7 cellular contexts compared by ENCODE assay signal in genomic region chr16:14937143-14937542, GRCh38. TPM values are rescaled to one million over a fixed set of nuclear protein-coding genes. Genes with fewer than 3 reads are reported as not detected.
DNase-seq lines count a peak whose midpoint lies in the region; ATAC-seq, FAIRE-seq and TF ChIP-seq lines count a peak whose summit lies in the region.
"Not testable (repeated sequence)": the region's sequence is repeated elsewhere in the genome, so short reads cannot be mapped to it uniquely, and the experiment has no call there.

Gene NPIPA1, plus strand, starts transcription at chr16:14937443. Its CDS starts 0 bp downstream, at chr16:14937443.

- not testable (repeated sequence) for TF ChIP-seq CTCF in K562 (IDR thresholded peaks at IDR 0.05 in 2 of 3, conservative IDR thresholded peaks at IDR 0.05 in 1 of 3; ENCODE audit: insufficient read depth in 2 of 3, low read depth in 1 of 3, low read length in 3 of 3); esophagus squamous epithelium (IDR thresholded peaks at IDR 0.05); hepatocyte (IDR thresholded peaks at IDR 0.05; ENCODE audit: poor library complexity)

- H3K36me3 Mint-ChIP-seq in activated CD4-positive, alpha-beta T cell treated with anti-CD3 and anti-CD28 coated beads, Interleukin-2, amount 10 ng/mL, durations not matched to agents 24 days and 14 days (ENCODE audit: low read depth); naive thymus-derived CD4-positive, alpha-beta T cell: not testable (repeated sequence)

- H4K20me1 ChIP-seq in Karpas-422 (ENCODE audit: insufficient read depth, low read depth, low read length); K562 (replicated peaks; ENCODE audit: control insufficient read depth, insufficient read depth, low read length); hepatocyte (ENCODE audit: insufficient read depth, poor library complexity, severe bottlenecking): not testable (repeated sequence)

- not testable (repeated sequence) for H3K9me3 Mint-ChIP-seq in activated CD4-positive, alpha-beta T cell treated with anti-CD3 and anti-CD28 coated beads, Interleukin-2, amount 10 ng/mL, durations not matched to agents 24 days and 14 days; naive thymus-derived CD4-positive, alpha-beta T cell

- no CpG with 5 or more reads among the region's 4 CpGs for WGBS in K562 (ENCODE audit: insufficient coverage, low coverage, missing lambda C conversion rate)
- no CpG with 5 or more reads among the region's 4 CpGs for WGBS in esophagus squamous epithelium, 2 donors
- WGBS in hepatocyte (ENCODE audit: low lambda C conversion rate, missing lambda C conversion rate): no CpG with 5 or more reads among the region's 4 CpGs

- H3K27ac Mint-ChIP-seq in activated CD4-positive, alpha-beta T cell treated with anti-CD3 and anti-CD28 coated beads, Interleukin-2, amount 10 ng/mL, durations not matched to agents 24 days and 14 days; naive thymus-derived CD4-positive, alpha-beta T cell: not testable (repeated sequence)

- not testable (repeated sequence) for H3K9me1 ChIP-seq in K562 (ENCODE audit: control insufficient read depth, insufficient read depth, low read length)

- H3K27me3 ChIP-seq in Karpas-422 (ENCODE audit: low read length); K562 (ENCODE audit: control insufficient read depth in 2 of 2, insufficient read depth in 2 of 2, low read length in 2 of 2); esophagus squamous epithelium; hepatocyte; naive thymus-derived CD4-positive, alpha-beta T cell (ENCODE audit: control insufficient read depth in 2 of 2, insufficient read depth in 2 of 2, low read length in 2 of 2); skeletal muscle tissue (ENCODE audit: control insufficient read depth in 3 of 3, insufficient read depth in 3 of 3, low read length in 3 of 3): not testable (repeated sequence)

- CTCF ChIA-PET in K562 (lab: Yijun Ruan, JAX; ENCODE audit: low intra/inter-chr PET ratio); naive thymus-derived CD4-positive, alpha-beta T cell (lab: Charles Lee): not testable (repeated sequence)

- not testable (repeated sequence) for BruUV-seq in K562 (replicated peaks; lab: Mats Ljungman, UMichigan)

- H3K9me2 ChIP-seq in Karpas-422 (replicated peaks; ENCODE audit: insufficient read depth, low read length); hepatocyte (replicated peaks; ENCODE audit: insufficient read depth): not testable (repeated sequence)

- not testable (repeated sequence) for H3K79me2 ChIP-seq in Karpas-422 (ENCODE audit: low read length); K562 (ENCODE audit: control insufficient read depth, insufficient read depth, low read length); hepatocyte

- POLR2A ChIA-PET in K562 (lab: Yijun Ruan, JAX); naive thymus-derived CD4-positive, alpha-beta T cell (lab: Charles Lee): not testable (repeated sequence)

- not testable (repeated sequence) for FAIRE-seq in K562 (lab: Jason Lieb, UNC)

- not testable (repeated sequence) for H3K9ac ChIP-seq in Karpas-422 (ENCODE audit: low read length); K562 (ENCODE audit: insufficient read depth in 1 of 2, low read depth in 2 of 2, low read length in 2 of 2); skeletal muscle tissue (ENCODE audit: low read depth in 1 of 3, low read length in 3 of 3)

- not testable (repeated sequence) for TF ChIP-seq RAD21 in K562 (CRISPR knock-in tag; conservative IDR thresholded peaks at IDR 0.05 in 1 of 2, IDR thresholded peaks at IDR 0.05 in 1 of 2)

- not testable (repeated sequence) for H3K4me1 Mint-ChIP-seq in activated CD4-positive, alpha-beta T cell treated with anti-CD3 and anti-CD28 coated beads, Interleukin-2, amount 10 ng/mL, durations not matched to agents 24 days and 14 days; naive thymus-derived CD4-positive, alpha-beta T cell

- intact Hi-C loops in activated CD4-positive, alpha-beta T cell treated with anti-CD3 and anti-CD28 coated beads, Interleukin-2, amount 10 ng/mL, durations not matched to agents 24 days and 14 days (cut with micrococcal nuclease); K562 (cut with micrococcal nuclease); esophagus squamous epithelium (cut with DNase I); naive thymus-derived CD4-positive, alpha-beta T cell (cut with micrococcal nuclease): not testable (repeated sequence)

- not testable (repeated sequence) for H3K4me1 ChIP-seq in Karpas-422 (ENCODE audit: low read length); K562 (replicated peaks in 1 of 2; ENCODE audit: control insufficient read depth in 2 of 2, insufficient read depth in 2 of 2, low read length in 2 of 2); esophagus squamous epithelium; hepatocyte (ENCODE audit: insufficient read depth); naive thymus-derived CD4-positive, alpha-beta T cell (ENCODE audit: control insufficient read depth in 2 of 2, insufficient read depth in 2 of 2, low read length in 2 of 2); skeletal muscle tissue (ENCODE audit: control insufficient read depth in 3 of 3, insufficient read depth in 3 of 3, low read length in 3 of 3)

- not testable (repeated sequence) for TF ChIP-seq EP300 in K562 (IDR thresholded peaks at IDR 0.05; ENCODE audit: low read length)

- not testable (repeated sequence) for ATAC-seq in K562; naive thymus-derived CD4-positive, alpha-beta T cell

- H3K36me3 ChIP-seq in Karpas-422 (ENCODE audit: insufficient read depth, low read length); K562 (ENCODE audit: control insufficient read depth, insufficient read depth, low read length); hepatocyte (replicated peaks; ENCODE audit: insufficient read depth, low read depth); naive thymus-derived CD4-positive, alpha-beta T cell (ENCODE audit: control insufficient read depth in 2 of 3, insufficient read depth in 3 of 3, low read length in 3 of 3); skeletal muscle tissue (ENCODE audit: control insufficient read depth in 3 of 3, insufficient read depth in 3 of 3, low read length in 3 of 3): not testable (repeated sequence)
- H3K36me3 ChIP-seq in esophagus squamous epithelium: peaks cover 0 to 13% (median 0%) of the 10 kb centered on the region in 3 donors

- not testable (repeated sequence) for TF ChIP-seq POLR2A in K562 (conservative IDR thresholded peaks at IDR 0.05); esophagus squamous epithelium (IDR thresholded peaks at IDR 0.05)

- not testable (repeated sequence) for H3K4me3 ChIP-seq in Karpas-422 (ENCODE audit: low read length); K562; esophagus squamous epithelium; hepatocyte; naive thymus-derived CD4-positive, alpha-beta T cell (ENCODE audit: low read length); skeletal muscle tissue (ENCODE audit: low read length in 3 of 3)

- H3K4me3 Mint-ChIP-seq in activated CD4-positive, alpha-beta T cell treated with anti-CD3 and anti-CD28 coated beads, Interleukin-2, amount 10 ng/mL, durations not matched to agents 24 days and 14 days; naive thymus-derived CD4-positive, alpha-beta T cell: not testable (repeated sequence)

- H2AFZ ChIP-seq in Karpas-422 (ENCODE audit: low read length); K562 (ENCODE audit: low read depth, low read length); hepatocyte: not testable (repeated sequence)

- not testable (repeated sequence) for H3K4me2 ChIP-seq in Karpas-422 (ENCODE audit: low read depth, low read length, poor library complexity, severe bottlenecking); K562 (ENCODE audit: insufficient read depth, low read length); hepatocyte

- H3K27me3 Mint-ChIP-seq in activated CD4-positive, alpha-beta T cell treated with anti-CD3 and anti-CD28 coated beads, Interleukin-2, amount 10 ng/mL, durations not matched to agents 24 days and 14 days; naive thymus-derived CD4-positive, alpha-beta T cell: not testable (repeated sequence)

- in situ Hi-C loops in K562 (cut with MboI): not testable (repeated sequence)

- H3K27ac ChIP-seq in Karpas-422 (ENCODE audit: low read length); K562 (ENCODE audit: extremely low read depth, low read depth, low read length); esophagus squamous epithelium; hepatocyte; naive thymus-derived CD4-positive, alpha-beta T cell (ENCODE audit: low read depth, low read length); skeletal muscle tissue (ENCODE audit: low read depth, low read length): not testable (repeated sequence)

- H3K9me3 ChIP-seq in Karpas-422 (ENCODE audit: low read length); K562 (replicated peaks; ENCODE audit: control insufficient read depth, insufficient read depth, low read depth, low read length); esophagus squamous epithelium; hepatocyte (ENCODE audit: low read depth); naive thymus-derived CD4-positive, alpha-beta T cell (ENCODE audit: control insufficient read depth in 2 of 3, low read length in 3 of 3); skeletal muscle tissue (ENCODE audit: control insufficient read depth in 3 of 3, low read length in 3 of 3): not testable (repeated sequence)

- not testable (repeated sequence) for DNase-seq in Karpas-422; activated CD4-positive, alpha-beta T cell treated with anti-CD3 and anti-CD28 coated beads, Interleukin-2, amount 10 ng/mL, durations not matched to agents 24 days and 14 days; K562 (ENCODE audit: extremely low read depth in 1 of 4, low spot score in 3 of 4); esophagus squamous epithelium (lab: John Stamatoyannopoulos, UW); hepatocyte (ENCODE audit: low spot score); naive thymus-derived CD4-positive, alpha-beta T cell

RNA-seq across cellular contexts. Expression of gene NPIPA1, which starts in this region (rescaled TPM):
- total RNA-seq in Karpas-422 (2014; rRNA removed; shearing (Covaris generic); ENCODE audit: low replicate concordance): 44.0 and 74.1 TPM in 2 replicates
- 120 and 122 TPM in 2 replicates for total RNA-seq in activated CD4-positive, alpha-beta T cell treated with anti-CD3 and anti-CD28 coated beads, Interleukin-2, amount 10 ng/mL, durations not matched to agents 24 days and 14 days
- total RNA-seq in K562 (2011; cell fraction: chromatin; rRNA removed; ENCODE audit: low replicate concordance): 515 and 560 TPM in 2 replicates
- total RNA-seq in K562 (2011; cell fraction: nucleolus; rRNA removed): 263 and 272 TPM in 2 replicates
- total RNA-seq in K562 (2011; cell fraction: nucleoplasm; rRNA removed): 230 and 262 TPM in 2 replicates
- total RNA-seq in K562 (2014; rRNA removed) (18.8 and 22.6 TPM in 2 replicates), K562 (2014; rRNA removed; fragmentation: Illumina TruSeq; extraction: Trizol) (18.5 and 21.2 TPM in 2 replicates), K562 (2015; rRNA removed; fragmentation: Illumina TruSeq; extraction: Trizol) (22.3 and 27.2 TPM in 2 replicates), K562 (2021) (45.4 and 48.7 TPM in 2 replicates), esophagus squamous epithelium (10 to 100 TPM; 14.5 to 88.7 (median 32.2) TPM), hepatocyte (31.7 and 47.5 TPM in 2 replicates), skeletal muscle tissue (35.5 TPM)
- polyA plus RNA-seq in K562 (2011; rRNA removed) (35.9 and 49.4 TPM in 2 replicates), K562 (2014; fragmentation: Illumina TruSeq; extraction: Trizol) (27.2 and 36.1 TPM in 2 replicates), K562 (2014; fragmentation: Nextera tagmentation; extraction: Ambion mirVana) (1 to 10 TPM; 8.2 TPM), K562 (2014; rRNA removed) (38.9 and 44.7 TPM in 2 replicates), hepatocyte (42.8 and 59.3 TPM in 2 replicates)
- 24.0 and 29.8 TPM in 2 replicates for polyA plus RNA-seq in K562 (2011; cell fraction: cytosol; rRNA removed)
- 307 and 315 TPM in 2 replicates for polyA plus RNA-seq in K562 (2011; cell fraction: nucleus; rRNA removed)
- 51.9 and 71.6 TPM in 2 replicates for polyA plus RNA-seq in K562 (2012)
- 19.6 and 20.1 TPM in 2 replicates for polyA minus RNA-seq in K562 (2011; rRNA and poly(A)+ RNA removed)
- polyA minus RNA-seq in K562 (2011; cell fraction: cytosol; rRNA and poly(A)+ RNA removed): 13.3 and 14.5 TPM in 2 replicates
- polyA minus RNA-seq in K562 (2011; cell fraction: nucleus; rRNA and poly(A)+ RNA removed): 66.5 and 88.9 TPM in 2 replicates
- 100 to 1,000 TPM; 100 to 181 (median 141) TPM for total RNA-seq in naive thymus-derived CD4-positive, alpha-beta T cell
- polyA plus RNA-seq in naive thymus-derived CD4-positive, alpha-beta T cell: 1 to 10 TPM; 1.6 to 6.4 TPM
